In genomic region chr5:113478691-113479090, GRCh38 we compare ENCODE assay signal across 22 cellular contexts. TPM values are rescaled to one million over a fixed set of nuclear protein-coding genes. Genes with fewer than 3 reads are reported as not detected.
"Had no signal": no experiment of that assay in that cellular context is flagged by ENCODE, and none has a peak within 500 bp of the region (broad histone marks: within the 10 kb centered on the region; RNA-seq: fewer than 3 reads in every experiment).

No MANE protein-coding gene starts in this region.

- DNase-seq: IMR-90, Kasumi-1, MM.1S, NCI-H1092 treated with DMSO at 0.1 percent for 48 hours, NCI-H1436 treated with DMSO at 0.1 percent for 48 hours, NCI-H1694, NCI-H187 treated with DMSO at 0.1 percent for 48 hours, NCI-H2029 treated with DMSO at 0.1 percent for 48 hours, NCI-H2171 treated with DMSO at 0.1 percent for 48 hours, NCI-H345, NCI-H510A treated with DMSO at 0.1 percent for 48 hours, NCI-H526, SHP77, T-helper 1 cell had no signal

- H3K27ac ChIP-seq: KMS-11, RWPE1 had no signal

- FAIRE-seq: HepG2 had no signal

- H3K4me2 ChIP-seq: KMS-11 had no signal

- ATAC-seq: HepG2, Panc1, SK-N-SH treated with all-trans-retinoic acid at 6 μM for 48 hours had no signal

RNA-seq across cellular contexts. Expression of gene TSSK1B, which starts 43.9 kb away (rescaled TPM):
- total RNA-seq: HepG2, HT1080, M059J, SK-MEL-5 had no signal
- polyA plus RNA-seq: HepG2 had no signal
